1 cellular context compared by ENCODE assay signal in the genomic region with DNA sequence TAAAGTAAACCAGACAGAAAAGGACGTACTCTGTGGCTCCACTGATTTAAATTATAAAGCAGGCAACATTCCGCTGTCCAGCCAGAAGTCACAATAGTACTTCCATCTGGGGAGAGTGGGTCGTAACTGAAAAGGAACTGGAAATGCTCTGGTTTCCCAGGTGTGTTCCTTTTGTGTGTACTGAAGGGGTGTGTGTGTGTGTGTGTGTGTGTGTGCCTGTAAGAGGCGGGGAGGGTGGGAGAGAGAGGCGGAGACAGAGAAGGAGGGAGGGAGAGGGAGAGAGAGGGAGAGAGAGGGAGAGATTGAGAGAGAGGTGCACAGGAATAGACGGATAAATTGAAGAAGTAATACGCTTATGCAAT.
TF ChIP-seq lines count a peak whose summit lies in the region.

No MANE protein-coding gene starts in this region.

TF ChIP-seq in K562, 482 proteins besides CTCF, POLR2A, EP300 and RAD21 (continued from another document and continues in another):
- TF ChIP-seq ZHX1 (conservative IDR thresholded peaks at IDR 0.05; ENCODE audit: low read length) (no peak), EGR1 (conservative IDR thresholded peaks at IDR 0.05) (no peak), HDAC8 (tag; IDR thresholded peaks at IDR 0.05) (no peak), ZNF609 (CRISPR knock-in tag; IDR thresholded peaks at IDR 0.05; ENCODE audit: borderline replicate concordance) (no peak), NFXL1 (CRISPR knock-in tag; IDR thresholded peaks at IDR 0.05) (no peak), CREB5 (CRISPR knock-in tag; IDR thresholded peaks at IDR 0.05) (no peak), ZNF79 (CRISPR knock-in tag; IDR thresholded peaks at IDR 0.05; ENCODE audit: low read depth) (no peak), SMAD2 (IDR thresholded peaks at IDR 0.05; ENCODE audit: low read depth, low read length) (no peak), ZNF311 (CRISPR knock-in tag; IDR thresholded peaks at IDR 0.05) (no peak), CBX5 (IDR thresholded peaks at IDR 0.05; ENCODE audit: borderline replicate concordance, low read depth) (no peak), STAT5B (CRISPR knock-in tag; IDR thresholded peaks at IDR 0.05) (no peak), ZNF121 (CRISPR knock-in tag; conservative IDR thresholded peaks at IDR 0.05) (no peak), ZNF24 (IDR thresholded peaks at IDR 0.05) (no peak), ZNF318 (IDR thresholded peaks at IDR 0.05; ENCODE audit: borderline replicate concordance in 1 of 2, low read depth in 1 of 2) (no peak)
- TF ChIP-seq, protein P1, sequence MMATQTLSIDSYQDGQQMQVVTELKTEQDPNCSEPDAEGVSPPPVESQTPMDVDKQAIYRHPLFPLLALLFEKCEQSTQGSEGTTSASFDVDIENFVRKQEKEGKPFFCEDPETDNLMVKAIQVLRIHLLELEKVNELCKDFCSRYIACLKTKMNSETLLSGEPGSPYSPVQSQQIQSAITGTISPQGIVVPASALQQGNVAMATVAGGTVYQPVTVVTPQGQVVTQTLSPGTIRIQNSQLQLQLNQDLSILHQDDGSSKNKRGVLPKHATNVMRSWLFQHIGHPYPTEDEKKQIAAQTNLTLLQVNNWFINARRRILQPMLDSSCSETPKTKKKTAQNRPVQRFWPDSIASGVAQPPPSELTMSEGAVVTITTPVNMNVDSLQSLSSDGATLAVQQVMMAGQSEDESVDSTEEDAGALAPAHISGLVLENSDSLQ (IDR thresholded peaks at IDR 0.05): no peak
- TF ChIP-seq, protein P2, sequence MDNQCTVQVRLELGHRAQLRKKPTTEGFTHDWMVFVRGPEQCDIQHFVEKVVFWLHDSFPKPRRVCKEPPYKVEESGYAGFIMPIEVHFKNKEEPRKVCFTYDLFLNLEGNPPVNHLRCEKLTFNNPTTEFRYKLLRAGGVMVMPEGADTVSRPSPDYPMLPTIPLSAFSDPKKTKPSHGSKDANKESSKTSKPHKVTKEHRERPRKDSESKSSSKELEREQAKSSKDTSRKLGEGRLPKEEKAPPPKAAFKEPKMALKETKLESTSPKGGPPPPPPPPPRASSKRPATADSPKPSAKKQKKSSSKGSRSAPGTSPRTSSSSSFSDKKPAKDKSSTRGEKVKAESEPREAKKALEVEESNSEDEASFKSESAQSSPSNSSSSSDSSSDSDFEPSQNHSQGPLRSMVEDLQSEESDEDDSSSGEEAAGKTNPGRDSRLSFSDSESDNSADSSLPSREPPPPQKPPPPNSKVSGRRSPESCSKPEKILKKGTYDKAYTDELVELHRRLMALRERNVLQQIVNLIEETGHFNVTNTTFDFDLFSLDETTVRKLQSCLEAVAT (IDR thresholded peaks at IDR 0.05): peak; percentile 56 to 79; a peak in 2 of 4 replicates
- TF ChIP-seq, protein P3, sequence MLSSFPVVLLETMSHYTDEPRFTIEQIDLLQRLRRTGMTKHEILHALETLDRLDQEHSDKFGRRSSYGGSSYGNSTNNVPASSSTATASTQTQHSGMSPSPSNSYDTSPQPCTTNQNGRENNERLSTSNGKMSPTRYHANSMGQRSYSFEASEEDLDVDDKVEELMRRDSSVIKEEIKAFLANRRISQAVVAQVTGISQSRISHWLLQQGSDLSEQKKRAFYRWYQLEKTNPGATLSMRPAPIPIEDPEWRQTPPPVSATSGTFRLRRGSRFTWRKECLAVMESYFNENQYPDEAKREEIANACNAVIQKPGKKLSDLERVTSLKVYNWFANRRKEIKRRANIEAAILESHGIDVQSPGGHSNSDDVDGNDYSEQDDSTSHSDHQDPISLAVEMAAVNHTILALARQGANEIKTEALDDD (IDR thresholded peaks at IDR 0.05): no peak
